Comparison of ENCODE assay signal across 8 cellular contexts in the genomic region with DNA sequence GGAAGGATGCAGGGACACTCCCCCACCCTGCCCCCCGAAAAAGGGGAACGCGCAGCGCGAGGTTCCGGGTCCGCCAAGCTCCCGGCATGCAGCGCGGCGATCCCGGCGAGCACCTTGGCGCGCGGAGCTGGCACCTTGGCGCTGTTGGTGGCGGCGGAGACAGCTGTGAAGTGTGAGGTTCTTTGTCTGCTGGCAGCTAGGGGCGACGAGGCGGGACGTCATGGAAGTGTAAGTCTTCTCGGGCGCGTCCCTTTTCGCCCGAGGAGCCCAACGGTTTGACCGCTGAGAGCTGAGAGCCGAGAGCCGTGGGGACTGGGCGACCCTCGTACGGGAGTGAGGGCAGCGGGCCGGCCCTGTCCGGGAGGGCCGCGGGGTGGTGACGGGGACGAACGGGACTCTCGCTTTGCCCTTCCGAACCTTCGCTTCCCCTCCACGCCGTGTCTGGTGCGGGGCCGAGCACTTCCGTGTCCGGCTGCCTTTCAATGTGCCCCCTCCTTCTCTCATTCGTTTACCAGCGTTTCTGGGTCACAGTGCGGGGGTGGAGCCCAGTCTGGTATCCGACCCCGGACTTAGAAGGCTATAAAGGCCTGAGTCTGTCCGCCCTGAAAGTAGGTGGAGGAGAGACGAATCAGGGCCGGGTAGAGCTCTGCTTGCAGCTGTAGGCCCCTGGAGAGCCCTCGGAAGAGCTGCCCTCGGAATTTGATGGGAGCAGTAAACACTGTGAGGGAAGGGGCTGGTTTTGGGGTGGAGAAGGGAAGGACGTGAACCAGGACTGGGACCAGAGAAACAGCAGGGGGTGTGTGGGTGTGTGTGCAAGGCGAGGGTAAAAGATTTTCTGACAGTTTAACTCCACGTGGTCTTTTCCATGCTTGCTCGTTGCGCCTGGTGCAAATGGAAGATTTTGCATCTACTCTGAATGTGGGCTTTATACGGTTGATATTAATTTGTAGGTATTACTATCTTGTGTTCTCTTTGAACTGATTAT. TPM values are rescaled to one million over a fixed set of nuclear protein-coding genes. Genes with fewer than 3 reads are reported as not detected.
A peak's percentile ranks its signal among the peaks of the same experiment; 100 is the strongest.
DNase-seq lines count a peak whose midpoint lies in the region; ATAC-seq and TF ChIP-seq lines count a peak whose summit lies in the region.

TSS of gene CRCP (plus strand) at position 105 of the 985 bp plus-strand sequence. CDS start at position 221, 116 bp downstream.

- no peaks in the 10 kb centered on the region for H3K27me3 Mint-ChIP-seq in activated CD8-positive, alpha-beta memory T cell treated with anti-CD3 and anti-CD28 coated beads, Interleukin-2, amount 10 ng/mL, durations not matched to agents 7 days and 5 days
- no peaks in the 10 kb centered on the region for H3K27me3 Mint-ChIP-seq in mesothelial cell of epicardium (ENCODE audit: low read depth)

- peak; percentile 85 for DNase-seq in Caki2 (ENCODE audit: low read depth)
- DNase-seq in HL-60 (ENCODE audit: low read depth in 1 of 2, low spot score in 1 of 2), result peak; percentile 79 to 88
- peak; percentile 81 for DNase-seq in NOMO-1 treated with DMSO at 0.1 percent for 48 hours (lab: John Stamatoyannopoulos, UW; ENCODE audit: unreplicated experiment)
- peak; percentile 88 for DNase-seq in activated CD8-positive, alpha-beta memory T cell treated with anti-CD3 and anti-CD28 coated beads, Interleukin-2, amount 10 ng/mL, durations not matched to agents 7 days and 5 days
- DNase-seq in mesothelial cell of epicardium (ENCODE audit: low spot score in 2 of 2, unreplicated experiment in 2 of 2), result peak; percentile 59 to 81
- DNase-seq in stimulated activated CD8-positive, alpha-beta memory T cell treated with anti-CD3 and anti-CD28 coated beads, Interleukin-15, amount 100 ng/mL, for 48 hours (ENCODE audit: low read depth in 2 of 2), result peak; percentile 74 to 75

- peaks cover 18% of the 10 kb centered on the region for H3K36me3 Mint-ChIP-seq in activated CD8-positive, alpha-beta memory T cell treated with anti-CD3 and anti-CD28 coated beads, Interleukin-2, amount 10 ng/mL, durations not matched to agents 7 days and 5 days
- no peaks in the 10 kb centered on the region for H3K36me3 Mint-ChIP-seq in mesothelial cell of epicardium

- H3K9me3 Mint-ChIP-seq in activated CD8-positive, alpha-beta memory T cell treated with anti-CD3 and anti-CD28 coated beads, Interleukin-2, amount 10 ng/mL, durations not matched to agents 7 days and 5 days (ENCODE audit: low read depth), result no peaks in the 10 kb centered on the region
- no peaks in the 10 kb centered on the region for H3K9me3 Mint-ChIP-seq in mesothelial cell of epicardium

- H3K27ac ChIP-seq in HL-60 (replicated peaks), result peak within 1 kb of the TSS; percentile 98

- peak; percentile 84 for ATAC-seq in GM19463 (IDR thresholded peaks at IDR 0.05; ENCODE audit: unreplicated experiment)
- ATAC-seq in activated CD8-positive, alpha-beta memory T cell treated with anti-CD3 and anti-CD28 coated beads, Interleukin-2, amount 10 ng/mL, durations not matched to agents 7 days and 5 days, result peak; percentile 93

- CTCF ChIA-PET in activated CD8-positive, alpha-beta memory T cell treated with anti-CD3 and anti-CD28 coated beads, Interleukin-2, amount 10 ng/mL, durations not matched to agents 7 days and 5 days (lab: Charles Lee), result interaction anchor here (0.9 to 1.1 kb wide), 2 partner anchors 11 to 16 kb away, joined by 3 read pairs; no protein-coding TSS in a partner anchor

- in situ Hi-C loops in Caki2 (cut with HindIII; ENCODE audit: low pct_unique_long_range_greater_than_20kb, low sequenced_read_pairs) (no loop called here), endometrial microvascular endothelial cells (cut with HindIII; ENCODE audit: inconsistent ontology term, low pct_unique_long_range_greater_than_20kb, low sequenced_read_pairs) (no loop called here)

- peak within 1 kb of the TSS; percentile 97 for H3K27ac Mint-ChIP-seq in activated CD8-positive, alpha-beta memory T cell treated with anti-CD3 and anti-CD28 coated beads, Interleukin-2, amount 10 ng/mL, durations not matched to agents 7 days and 5 days
- H3K27ac Mint-ChIP-seq in mesothelial cell of epicardium, result peak within 1 kb of the TSS; percentile 94

- H3K4me3 ChIP-seq in HL-60 (replicated peaks; ENCODE audit: insufficient read depth, low read length), result peak within 1 kb of the TSS; percentile 92

- peak within 1 kb of the TSS; percentile 89 for H3K4me3 Mint-ChIP-seq in activated CD8-positive, alpha-beta memory T cell treated with anti-CD3 and anti-CD28 coated beads, Interleukin-2, amount 10 ng/mL, durations not matched to agents 7 days and 5 days
- H3K4me3 Mint-ChIP-seq in mesothelial cell of epicardium, result peak within 1 kb of the TSS; percentile 87

- H3K27me3 ChIP-seq in HL-60 (ENCODE audit: insufficient read depth, poor library complexity, severe bottlenecking), result no peaks in the 10 kb centered on the region

- peaks cover 34% of the 10 kb centered on the region for H3K4me1 Mint-ChIP-seq in activated CD8-positive, alpha-beta memory T cell treated with anti-CD3 and anti-CD28 coated beads, Interleukin-2, amount 10 ng/mL, durations not matched to agents 7 days and 5 days
- H3K4me1 Mint-ChIP-seq in mesothelial cell of epicardium, result peaks cover 23% of the 10 kb centered on the region

- no peak for TF ChIP-seq CTCF in HL-60 (IDR thresholded peaks at IDR 0.05; ENCODE audit: insufficient read depth, low read length)
- no peak for TF ChIP-seq CTCF in mesothelial cell of epicardium (IDR thresholded peaks at IDR 0.05; ENCODE audit: unreplicated experiment)

RNA-seq across cellular contexts. Expression of gene CRCP, which starts in this region (rescaled TPM):
- total RNA-seq in Caki2 (2014; rRNA removed; shearing (Covaris generic); ENCODE audit: low replicate concordance), result 92.3 and 131 TPM in 2 replicates
- 10 to 100 TPM; 28.3 to 29.4 TPM for total RNA-seq in activated CD8-positive, alpha-beta memory T cell treated with anti-CD3 and anti-CD28 coated beads, Interleukin-2, amount 10 ng/mL, durations not matched to agents 7 days and 5 days
- total RNA-seq in endometrial microvascular endothelial cells (ENCODE audit: inconsistent ontology term) (27.9 TPM), mesothelial cell of epicardium (25.8 to 27.0 TPM (median 26.5 TPM) in 3 replicates)

Comparison
In these comparisons a context has a peak if more than half of its experiments do, and no peak if none do; other contexts are left out.
1. Peak in every context shown above with its lines: DNase-seq, ATAC-seq, H3K4me3 ChIP-seq and H3K27ac ChIP-seq.